In genomic region chr2:37223131-37223530, GRCh38 we compare ENCODE assay signal across 23 cellular contexts. TPM values are rescaled to one million over a fixed set of nuclear protein-coding genes. Genes with fewer than 3 reads are reported as not detected.
"Had no signal": no experiment of that assay in that cellular context is flagged by ENCODE, and none has a peak within 500 bp of the region (broad histone marks: within the 10 kb centered on the region; RNA-seq: fewer than 3 reads in every experiment).

No MANE protein-coding gene starts in this region.

- ATAC-seq: heart right ventricle; naive thymus-derived CD8-positive, alpha-beta T cell; right lobe of liver had no signal

- DNase-seq: activated naive CD4-positive, alpha-beta T cell treated with anti-CD3 and anti-CD28 coated beads, Interleukin-2, amount 50 U/mL, for 16 hours; amygdala; effector CD8-positive, alpha-beta T cell; esophagus squamous epithelium; heart right ventricle; immature natural killer cell; naive thymus-derived CD8-positive, alpha-beta T cell; right lobe of liver; small intestine; stimulated activated CD4-positive, alpha-beta T cell treated with anti-CD3 and anti-CD28 coated beads, Interleukin-15, amount 100 ng/mL, for 24 hours; stimulated activated CD4-positive, alpha-beta T cell treated with anti-CD3 and anti-CD28 coated beads, Interleukin-2, amount 100 ng/mL, for 48 hours; T-helper 2 cell; upper lobe of left lung had no signal

- H3K9me3 ChIP-seq: esophagus squamous epithelium, heart right ventricle, right lobe of liver, thoracic aorta, upper lobe of left lung had no signal

- H3K27me3 ChIP-seq: cardiac muscle cell, esophagus squamous epithelium, heart right ventricle, right lobe of liver, upper lobe of left lung had no signal

- H3K4me3 Mint-ChIP-seq: dendritic cell treated with granulocyte-macrophage colony-stimulating factor and Interleukin-4, amounts not matched to agents 40 ng/mL and 50 ng/mL, for 4 days; immature natural killer cell had no signal

- H3K27ac Mint-ChIP-seq: dendritic cell treated with granulocyte-macrophage colony-stimulating factor and Interleukin-4, amounts not matched to agents 40 ng/mL and 50 ng/mL, for 4 days had no signal

- H3K9ac ChIP-seq: parathyroid adenoma had no signal

- H2AFZ ChIP-seq: parathyroid adenoma had no signal

- H3K4me3 ChIP-seq: cardiac muscle cell, esophagus squamous epithelium, heart right ventricle, right lobe of liver, thoracic aorta, upper lobe of left lung had no signal

- H3K9me3 Mint-ChIP-seq: activated T-helper 2 cell treated with anti-CD3 and anti-CD28 coated beads, Interferon-gamma antibody, Interleukin-2, Interleukin-4, amounts not matched to agents 10 μg/mL and 5 μg/mL and 100 μg/mL, durations not matched to agents 14 hours and 24 hours and 36 hours; dendritic cell treated with granulocyte-macrophage colony-stimulating factor and Interleukin-4, amounts not matched to agents 40 ng/mL and 50 ng/mL, for 4 days; immature natural killer cell; naive thymus-derived CD8-positive, alpha-beta T cell had no signal

- H3K27me3 Mint-ChIP-seq: dendritic cell treated with granulocyte-macrophage colony-stimulating factor and Interleukin-4, amounts not matched to agents 40 ng/mL and 50 ng/mL, for 4 days; naive thymus-derived CD8-positive, alpha-beta T cell had no signal

- FAIRE-seq: endothelial cell of umbilical vein, small intestine had no signal

- H3K4me1 ChIP-seq: parathyroid adenoma, right lobe of liver had no signal

- H3K27ac ChIP-seq: cardiac muscle cell, esophagus squamous epithelium, heart right ventricle, parathyroid adenoma, right lobe of liver, thoracic aorta, upper lobe of left lung, VCaP had no signal

RNA-seq across cellular contexts. Expression of gene CEBPZOS, which starts 26.8 kb away (rescaled TPM):
- total RNA-seq: chondrocyte had no signal

RNA-seq across cellular contexts. Expression of gene SULT6B1, which starts 34.7 kb away (rescaled TPM):
- total RNA-seq: activated T-helper 2 cell treated with anti-CD3 and anti-CD28 coated beads, Interferon-gamma antibody, Interleukin-2, Interleukin-4, amounts not matched to agents 10 μg/mL and 5 μg/mL and 100 μg/mL, durations not matched to agents 14 hours and 24 hours and 36 hours; cardiac muscle cell; chondrocyte; endothelial cell of umbilical vein; esophagus squamous epithelium; heart right ventricle; lower leg skin; mesenteric fat pad; naive thymus-derived CD8-positive, alpha-beta T cell; right lobe of liver; thoracic aorta; upper lobe of left lung had no signal
- polyA plus RNA-seq: cardiac muscle cell; endothelial cell of umbilical vein; heart right ventricle; immature natural killer cell; naive thymus-derived CD8-positive, alpha-beta T cell; small intestine had no signal
